ENCODE assay signal across 13 cellular contexts in the genomic region with DNA sequence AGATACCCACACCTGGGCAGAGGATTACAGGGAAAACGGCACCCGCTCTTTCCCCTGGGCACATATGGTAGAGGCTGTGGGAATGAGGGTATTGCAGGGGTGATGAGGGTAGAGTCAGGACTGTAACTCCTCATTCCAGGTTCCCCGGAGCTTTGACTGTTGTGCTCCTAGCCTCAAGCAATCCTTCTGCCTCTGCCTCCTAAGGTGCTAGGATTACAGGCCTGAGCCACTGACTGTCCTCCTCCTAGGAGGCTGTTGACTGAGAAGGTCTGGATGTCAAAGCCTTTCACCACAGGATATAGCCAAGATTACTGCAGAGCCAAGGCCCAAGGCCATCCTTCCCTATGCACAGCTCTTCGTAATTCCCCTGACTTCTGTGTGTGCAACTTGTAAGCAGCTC. TPM values are rescaled to one million over a fixed set of nuclear protein-coding genes. Genes with fewer than 3 reads are reported as not detected.
DNase-seq lines count a peak whose midpoint lies in the region; TF ChIP-seq lines count a peak whose summit lies in the region.
"Had no signal": no experiment of that assay in that cellular context is flagged by ENCODE, and none has a peak within 500 bp of the region (broad histone marks: within the 10 kb centered on the region; RNA-seq: fewer than 3 reads in every experiment).

No MANE protein-coding gene starts in this region.

- no peak overlapping the region for H3K4me2 ChIP-seq in parathyroid adenoma (ENCODE audit: low read length)

- no peaks in the 10 kb centered on the region for H3K4me1 ChIP-seq in parathyroid adenoma

- H3K36me3 ChIP-seq in parathyroid adenoma (ENCODE audit: control insufficient read depth, insufficient read depth, low read length) = no peaks in the 10 kb centered on the region
- H3K36me3 ChIP-seq: uterus had no signal

- CTCF ChIA-PET in RWPE1 (lab: Yijun Ruan, JAX) = interaction anchor here (0.6 to 1.5 kb wide), 4 partner anchors 13 to 118 kb away, joined by 3 to 4 read pairs (median 3); no protein-coding TSS in a partner anchor

- POLR2A ChIA-PET in RWPE1 (lab: Yijun Ruan, JAX; ENCODE audit: low non-redundant PET) = no interaction called here

- no peaks in the 10 kb centered on the region for H3K79me2 ChIP-seq in parathyroid adenoma

- H3K27ac ChIP-seq in RWPE1 = peak overlapping the region; percentile 71; the same call in 1 of the 2 replicates
- H3K27ac ChIP-seq in parathyroid adenoma = no peak overlapping the region
- H3K27ac ChIP-seq: brain microvascular endothelial cell had no signal

- no peaks in the 10 kb centered on the region for H3K9me3 ChIP-seq in parathyroid adenoma (ENCODE audit: control insufficient read depth, low read length)
- H3K9me3 ChIP-seq: uterus had no signal

- peak overlapping the region; percentile 97 for H3K27ac Mint-ChIP-seq in activated T-cell treated with anti-CD3 and anti-CD28 coated beads, Interleukin-2, amount 50 U/mL, for 24 hours
- H3K27ac Mint-ChIP-seq in dendritic cell treated with granulocyte-macrophage colony-stimulating factor and Interleukin-4, amounts not matched to agents 40 ng/mL and 50 ng/mL, for 4 days = peak overlapping the region; percentile 78
- H3K27ac Mint-ChIP-seq in HFFc6 = no peak overlapping the region

- no peaks in the 10 kb centered on the region for H3K27me3 ChIP-seq in parathyroid adenoma (ENCODE audit: control insufficient read depth, insufficient read depth, low read length)
- H3K27me3 ChIP-seq: brain microvascular endothelial cell, uterus had no signal

- peaks cover 39% of the 10 kb centered on the region for H3K36me3 Mint-ChIP-seq in activated T-cell treated with anti-CD3 and anti-CD28 coated beads, Interleukin-2, amount 50 U/mL, for 24 hours (ENCODE audit: low read depth)
- H3K36me3 Mint-ChIP-seq in dendritic cell treated with granulocyte-macrophage colony-stimulating factor and Interleukin-4, amounts not matched to agents 40 ng/mL and 50 ng/mL, for 4 days (ENCODE audit: low read depth) = peaks cover 34% of the 10 kb centered on the region
- peaks cover 11% of the 10 kb centered on the region; the same call in 1 of the 2 replicates for H3K36me3 Mint-ChIP-seq in HFFc6 (ENCODE audit: low read depth)

- DNase-seq in activated T-cell treated with anti-CD3 and anti-CD28 coated beads, Interleukin-2, amount 50 U/mL, for 24 hours = no peak
- DNase-seq in activated T-cell treated with anti-CD3 and anti-CD28 coated beads, Interleukin-2, amount 50 U/mL, for 48 hours = no peak
- DNase-seq in RWPE1 (ENCODE audit: low spot score) (no peak), HFFc6 (no peak), NCI-H2196 (lab: John Stamatoyannopoulos, UW; ENCODE audit: unreplicated experiment) (no peak), NCI-H146 treated with DMSO at 0.1 percent for 48 hours (lab: John Stamatoyannopoulos, UW; ENCODE audit: unreplicated experiment) (no peak)
- DNase-seq: DMS153; NCI-H510A; stimulated activated CD8-positive, alpha-beta memory T cell treated with anti-CD3 and anti-CD28 coated beads, Interleukin-4, amount 100 ng/mL, for 48 hours had no signal

- peak overlapping the region; percentile 90 for H2AFZ ChIP-seq in parathyroid adenoma

- TF ChIP-seq CTCF in RWPE1 (conservative IDR thresholded peaks at IDR 0.05; ENCODE audit: low read depth) (no peak), parathyroid adenoma (IDR thresholded peaks at IDR 0.05) (no peak), HFFc6 (IDR thresholded peaks at IDR 0.05) (no peak)

- H3K9me3 Mint-ChIP-seq in activated T-cell treated with anti-CD3 and anti-CD28 coated beads, Interleukin-2, amount 50 U/mL, for 24 hours = no peaks in the 10 kb centered on the region
- no peaks in the 10 kb centered on the region for H3K9me3 Mint-ChIP-seq in dendritic cell treated with granulocyte-macrophage colony-stimulating factor and Interleukin-4, amounts not matched to agents 40 ng/mL and 50 ng/mL, for 4 days
- H3K9me3 Mint-ChIP-seq in HFFc6 = no peaks in the 10 kb centered on the region

- no peak overlapping the region for H3K9ac ChIP-seq in parathyroid adenoma

- intact Hi-C loops in dendritic cell treated with granulocyte-macrophage colony-stimulating factor and Interleukin-4, amounts not matched to agents 40 ng/mL and 50 ng/mL, for 4 days (cut with micrococcal nuclease) = no loop called here

- peaks cover 47% of the 10 kb centered on the region for H3K4me1 Mint-ChIP-seq in activated T-cell treated with anti-CD3 and anti-CD28 coated beads, Interleukin-2, amount 50 U/mL, for 24 hours (ENCODE audit: low read depth)
- H3K4me1 Mint-ChIP-seq in dendritic cell treated with granulocyte-macrophage colony-stimulating factor and Interleukin-4, amounts not matched to agents 40 ng/mL and 50 ng/mL, for 4 days (ENCODE audit: low read depth) = peaks cover 74% of the 10 kb centered on the region
- peaks cover 40% of the 10 kb centered on the region for H3K4me1 Mint-ChIP-seq in HFFc6 (ENCODE audit: low read depth)

- peak overlapping the region; percentile 93 for H3K4me3 Mint-ChIP-seq in activated T-cell treated with anti-CD3 and anti-CD28 coated beads, Interleukin-2, amount 50 U/mL, for 24 hours
- peak overlapping the region; percentile 83 for H3K4me3 Mint-ChIP-seq in dendritic cell treated with granulocyte-macrophage colony-stimulating factor and Interleukin-4, amounts not matched to agents 40 ng/mL and 50 ng/mL, for 4 days
- H3K4me3 Mint-ChIP-seq in HFFc6 = no peak overlapping the region

- H3K4me3 ChIP-seq in parathyroid adenoma (ENCODE audit: low read depth, low read length) = no peak overlapping the region

- no peaks in the 10 kb centered on the region for H3K27me3 Mint-ChIP-seq in activated T-cell treated with anti-CD3 and anti-CD28 coated beads, Interleukin-2, amount 50 U/mL, for 24 hours
- H3K27me3 Mint-ChIP-seq in dendritic cell treated with granulocyte-macrophage colony-stimulating factor and Interleukin-4, amounts not matched to agents 40 ng/mL and 50 ng/mL, for 4 days = no peaks in the 10 kb centered on the region
- H3K27me3 Mint-ChIP-seq in HFFc6 (ENCODE audit: insufficient read depth) = peaks cover 2% of the 10 kb centered on the region; the same call in 1 of the 2 replicates

RNA-seq across cellular contexts. Expression of gene MPI, which starts 1.1 kb away (rescaled TPM):
- total RNA-seq in HFFc6 (2021; fragmentation: NEBNext Ultra II Directional; extraction: Animal tissue kit (Norgen Biotek cat#: 25700)) = 10 to 100 TPM; 32.3 to 43.0 (median 35.4) TPM

RNA-seq across cellular contexts. Expression of gene SCAMP2, which starts 15.6 kb away (rescaled TPM):
- total RNA-seq in HFFc6 (2021; fragmentation: NEBNext Ultra II Directional; extraction: Animal tissue kit (Norgen Biotek cat#: 25700)) = 10 to 100 TPM; 70.1 to 86.1 (median 75.9) TPM

RNA-seq across cellular contexts. Expression of gene FAM219B, which starts 17.9 kb away (rescaled TPM):
- 10 to 100 TPM; 40.6 to 61.4 (median 51.8) TPM for total RNA-seq in HFFc6 (2021; fragmentation: NEBNext Ultra II Directional; extraction: Animal tissue kit (Norgen Biotek cat#: 25700))

RNA-seq across cellular contexts. Expression of gene ULK3, which starts 45.8 kb away (rescaled TPM):
- total RNA-seq in HFFc6 (2021; fragmentation: NEBNext Ultra II Directional; extraction: Animal tissue kit (Norgen Biotek cat#: 25700)) = 10 to 100 TPM; 12.5 to 18.9 (median 16.1) TPM

RNA-seq across cellular contexts. Expression of gene COX5A, which starts 49.2 kb away (rescaled TPM):
- total RNA-seq in HFFc6 (2021; fragmentation: NEBNext Ultra II Directional; extraction: Animal tissue kit (Norgen Biotek cat#: 25700)) = 100 to 1,000 TPM; 181 to 189 (median 186) TPM
